Comparison of ENCODE assay signal across 10 cellular contexts in genomic region chr16:70526403-70526802, GRCh38. TPM values are rescaled to one million over a fixed set of nuclear protein-coding genes. Genes with fewer than 3 reads are reported as not detected.
DNase-seq lines count a peak whose midpoint lies in the region; ATAC-seq and TF ChIP-seq lines count a peak whose summit lies in the region.
"Had no signal": no experiment of that assay in that cellular context is flagged by ENCODE, and none has a peak within 500 bp of the region (broad histone marks: within the 10 kb centered on the region; RNA-seq: fewer than 3 reads in every experiment).

No MANE protein-coding gene starts in this region.

- no peaks in the 10 kb centered on the region; the same call in 1 of the 3 replicates for H3K9me3 Mint-ChIP-seq in GM23338
- H3K9me3 Mint-ChIP-seq in activated CD8-positive, alpha-beta T cell treated with anti-CD3 and anti-CD28 coated beads, Interleukin-2, amount 10 ng/mL, durations not matched to agents 7 days and 5 days (ENCODE audit: insufficient read depth): no peaks in the 10 kb centered on the region

- H3K27me3 Mint-ChIP-seq in GM23338 (ENCODE audit: insufficient read depth, low read depth, poor library complexity): peaks cover 22% of the 10 kb centered on the region
- H3K27me3 Mint-ChIP-seq in activated CD8-positive, alpha-beta T cell treated with anti-CD3 and anti-CD28 coated beads, Interleukin-2, amount 10 ng/mL, durations not matched to agents 7 days and 5 days (ENCODE audit: low read depth): no peaks in the 10 kb centered on the region

- TF ChIP-seq CTCF in BE2C (IDR thresholded peaks at IDR 0.05; ENCODE audit: low read depth, low read length) (no peak), GM23338 (conservative IDR thresholded peaks at IDR 0.05; ENCODE audit: low read depth in 2 of 2) (no peak), GM13976 (IDR thresholded peaks at IDR 0.05; ENCODE audit: borderline replicate concordance, control extremely low read depth, extremely low read depth, insufficient read depth, missing control alignments) (no peak)

- peaks cover 75% of the 10 kb centered on the region for H3K36me3 Mint-ChIP-seq in GM23338 (ENCODE audit: low read depth)
- H3K36me3 Mint-ChIP-seq in activated CD8-positive, alpha-beta T cell treated with anti-CD3 and anti-CD28 coated beads, Interleukin-2, amount 10 ng/mL, durations not matched to agents 7 days and 5 days (ENCODE audit: low read depth): peaks cover 68% of the 10 kb centered on the region

- POLR2A ChIA-PET in activated CD8-positive, alpha-beta T cell treated with anti-CD3 and anti-CD28 coated beads, Interleukin-2, amount 10 ng/mL, durations not matched to agents 7 days and 5 days (lab: Charles Lee): interaction anchor here (2.7 kb wide), 1 partner anchor 146 kb away, joined by 18 read pairs; no protein-coding TSS in a partner anchor

- ATAC-seq in GM23338: no peak
- ATAC-seq in activated CD8-positive, alpha-beta T cell treated with anti-CD3 and anti-CD28 coated beads, Interleukin-2, amount 10 ng/mL, durations not matched to agents 7 days and 5 days: no peak
- no peak for ATAC-seq in GM18502 (IDR thresholded peaks at IDR 0.05; ENCODE audit: poor library complexity, unreplicated experiment)

- CTCF ChIA-PET in activated CD8-positive, alpha-beta T cell treated with anti-CD3 and anti-CD28 coated beads, Interleukin-2, amount 10 ng/mL, durations not matched to agents 7 days and 5 days (lab: Charles Lee): interaction anchor here (2.3 to 3.1 kb wide), 2 partner anchors 17 to 180 kb away, joined by 7 to 39 read pairs; partner anchors contain the start of gene DDX19A

- H4K20me1 ChIP-seq in GM23338 (replicated peaks; ENCODE audit: insufficient read depth): peaks cover 53% of the 10 kb centered on the region

- peak overlapping the region; percentile 99 for H3K4me3 Mint-ChIP-seq in GM23338
- H3K4me3 Mint-ChIP-seq in activated CD8-positive, alpha-beta T cell treated with anti-CD3 and anti-CD28 coated beads, Interleukin-2, amount 10 ng/mL, durations not matched to agents 7 days and 5 days: peak overlapping the region; percentile 98

- H3K4me1 ChIP-seq in BE2C: peaks cover 11% of the 10 kb centered on the region
- peaks cover 19% of the 10 kb centered on the region for H3K4me1 ChIP-seq in GM23338 (ENCODE audit: insufficient read depth)

- peak overlapping the region; percentile 46 for H3K27ac ChIP-seq in GM23338 (ENCODE audit: low read depth)

- H3K36me3 ChIP-seq in BE2C: peaks cover 60% of the 10 kb centered on the region
- H3K36me3 ChIP-seq in GM23338 (ENCODE audit: insufficient read depth): peaks cover 43% of the 10 kb centered on the region

- peaks cover 90% of the 10 kb centered on the region for H3K79me2 ChIP-seq in GM23338 (replicated peaks; ENCODE audit: insufficient read depth)

- DNase-seq in BE2C: no peak
- DNase-seq in GM23338 (ENCODE audit: low spot score): no peak
- DNase-seq in activated CD8-positive, alpha-beta T cell treated with anti-CD3 and anti-CD28 coated beads, Interleukin-2, amount 10 ng/mL, durations not matched to agents 7 days and 5 days: no peak
- peak; percentile 15 for DNase-seq in iris pigment epithelial cell (ENCODE audit: low read depth)
- DNase-seq in SHP77 treated with DMSO at 0.1 percent for 48 hours (lab: John Stamatoyannopoulos, UW): no peak
- no peak for DNase-seq in GM13976 (ENCODE audit: low spot score)
- DNase-seq in GM19240 (ENCODE audit: insufficient read length, low spot score): no peak
- DNase-seq: amygdala, NCI-H2081 treated with DMSO at 0.1 percent for 48 hours had no signal

- in situ Hi-C loops in GM13976 (cut with MboI; ENCODE audit: low sequenced_read_pairs, unreplicated experiment): no loop called here

- H3K27me3 ChIP-seq in BE2C: no peaks in the 10 kb centered on the region
- H3K27me3 ChIP-seq in GM23338 (ENCODE audit: insufficient read depth): no peaks in the 10 kb centered on the region

- H2AFZ ChIP-seq in GM23338: no peak overlapping the region

- H3K4me3 ChIP-seq in BE2C (ENCODE audit: low read depth, low read length) (peak overlapping the region; percentile 27), GM23338 (peak overlapping the region; percentile 85)

- H3K27ac Mint-ChIP-seq in GM23338: no peak overlapping the region
- H3K27ac Mint-ChIP-seq in activated CD8-positive, alpha-beta T cell treated with anti-CD3 and anti-CD28 coated beads, Interleukin-2, amount 10 ng/mL, durations not matched to agents 7 days and 5 days: peak overlapping the region; percentile 66

- peaks cover 31% of the 10 kb centered on the region for H3F3A ChIP-seq in GM23338 (replicated peaks; ENCODE audit: low read depth)

- peak overlapping the region; percentile 94 for H3K4me2 ChIP-seq in GM23338

- H3K9me3 ChIP-seq in BE2C: no peaks in the 10 kb centered on the region

- H3K4me1 Mint-ChIP-seq in GM23338: peaks cover 32% of the 10 kb centered on the region
- H3K4me1 Mint-ChIP-seq in activated CD8-positive, alpha-beta T cell treated with anti-CD3 and anti-CD28 coated beads, Interleukin-2, amount 10 ng/mL, durations not matched to agents 7 days and 5 days (ENCODE audit: low read depth): peaks cover 48% of the 10 kb centered on the region

- H3K9me2 ChIP-seq in GM23338 (ENCODE audit: insufficient read depth): no peaks in the 10 kb centered on the region

TF ChIP-seq in GM23338, 12 proteins besides CTCF, POLR2A, EP300 and RAD21 (continues in another document):
- no peak for TF ChIP-seq ZNF331 (CRISPR knock-in tag; IDR thresholded peaks at IDR 0.05; ENCODE audit: low read depth)
- TF ChIP-seq CREB1 (CRISPR knock-in tag; IDR thresholded peaks at IDR 0.05; ENCODE audit: low read depth): no peak
- no peak for TF ChIP-seq ETS1 (IDR thresholded peaks at IDR 0.05)

RNA-seq across cellular contexts. Expression of gene SF3B3, which starts 2.8 kb away (rescaled TPM):
- 117 TPM for polyA plus RNA-seq in BE2C (2012; ENCODE audit: insufficient read depth, insufficient read length, low read depth)
- 289 and 316 TPM in 2 replicates for total RNA-seq in GM23338 (2014; rRNA removed; shearing (Covaris generic))
- polyA plus RNA-seq in GM23338 (2016; fragmentation: Nextera tagmentation; extraction: Ambion mirVana): 202 and 203 TPM in 2 replicates
- total RNA-seq in activated CD8-positive, alpha-beta T cell treated with anti-CD3 and anti-CD28 coated beads, Interleukin-2, amount 10 ng/mL, durations not matched to agents 7 days and 5 days: 100 to 1,000 TPM; 399 to 420 TPM

RNA-seq across cellular contexts. Expression of gene COG4, which starts 3.0 kb away (rescaled TPM):
- polyA plus RNA-seq in BE2C (2012; ENCODE audit: insufficient read depth, insufficient read length, low read depth): 96.7 TPM
- total RNA-seq in GM23338 (2014; rRNA removed; shearing (Covaris generic)): 38.1 and 46.9 TPM in 2 replicates
- polyA plus RNA-seq in GM23338 (2016; fragmentation: Nextera tagmentation; extraction: Ambion mirVana): 23.9 and 28.8 TPM in 2 replicates
- total RNA-seq in activated CD8-positive, alpha-beta T cell treated with anti-CD3 and anti-CD28 coated beads, Interleukin-2, amount 10 ng/mL, durations not matched to agents 7 days and 5 days: 10 to 100 TPM; 62.1 to 71.3 TPM
